In genomic region chr10:43653746-43654145, GRCh38 we compare ENCODE assay signal across 10 cellular contexts.
"Had no signal": no experiment of that assay in that cellular context is flagged by ENCODE, and none has a peak within 500 bp of the region (broad histone marks: within the 10 kb centered on the region; RNA-seq: fewer than 3 reads in every experiment).

No MANE protein-coding gene starts in this region.

- H3K27me3 ChIP-seq: hepatocyte, tibial nerve had no signal

- DNase-seq: activated CD4-positive, alpha-beta T cell treated with anti-CD3 and anti-CD28 coated beads for 48 hours; activated CD8-positive, alpha-beta memory T cell treated with anti-CD3 and anti-CD28 coated beads, Interleukin-2, amount 50 U/mL, for 48 hours; activated CD8-positive, alpha-beta T cell treated with anti-CD3 and anti-CD28 coated beads, Interleukin-2, amount 10 ng/mL, durations not matched to agents 7 days and 5 days; activated naive CD8-positive, alpha-beta T cell treated with anti-CD3 and anti-CD28 coated beads, Interleukin-2, amount 10 ng/mL, durations not matched to agents 7 days and 5 days; aorta; kidney glomerular epithelial cell; naive B cell; right cardiac atrium had no signal

- H3K9me3 ChIP-seq: tibial nerve had no signal

- H3K4me3 ChIP-seq: hepatocyte, tibial nerve had no signal

- H3K27ac ChIP-seq: hepatocyte, tibial nerve had no signal

- H2AFZ ChIP-seq: hepatocyte had no signal

- H3K79me2 ChIP-seq: hepatocyte had no signal

- H3K36me3 ChIP-seq: tibial nerve had no signal

- H3K4me2 ChIP-seq: hepatocyte had no signal
